ENCODE assay signal across 9 cellular contexts in the genomic region with DNA sequence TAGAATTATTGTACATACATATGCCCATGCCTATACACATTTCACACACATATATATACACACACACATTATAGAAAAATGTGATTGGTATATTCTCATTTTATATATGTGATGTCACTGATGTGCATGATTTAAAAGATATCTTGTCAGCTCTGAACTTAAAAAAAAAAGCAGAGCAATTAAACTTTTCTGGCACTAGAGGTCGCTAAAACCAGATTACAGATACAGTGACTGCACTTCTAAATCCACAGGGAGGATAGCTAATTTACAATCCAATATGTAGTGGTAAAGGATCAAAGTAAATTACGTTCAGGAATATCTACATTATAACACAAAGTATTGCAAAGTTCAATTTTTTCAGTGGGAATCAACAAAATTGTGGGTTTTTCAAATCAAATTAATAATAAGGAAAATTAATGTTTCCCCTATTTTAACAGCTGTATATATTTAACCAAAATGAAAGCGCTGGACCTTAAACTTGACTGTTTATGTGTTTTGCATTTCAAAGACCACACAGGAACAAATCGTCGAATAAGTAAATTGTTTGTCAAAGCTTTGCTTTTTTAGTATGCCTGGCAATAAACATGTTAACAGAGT.
DNase-seq lines count a peak whose midpoint lies in the region; TF ChIP-seq lines count a peak whose summit lies in the region.
"Had no signal": no experiment of that assay in that cellular context is flagged by ENCODE, and none has a peak within 500 bp of the region (broad histone marks: within the 10 kb centered on the region; RNA-seq: fewer than 3 reads in every experiment).

No MANE protein-coding gene starts in this region.

- TF ChIP-seq CTCF in chondrocyte (IDR thresholded peaks at IDR 0.05) = peak; percentile 83
- peak; percentile 82 for TF ChIP-seq CTCF in neural crest cell (conservative IDR thresholded peaks at IDR 0.05)

- CTCF ChIA-PET in activated CD4-positive, alpha-beta T cell treated with anti-CD3 and anti-CD28 coated beads, Interleukin-2, amount 10 ng/mL, durations not matched to agents 7 days and 5 days (lab: Charles Lee) = interaction anchor here (0.7 kb wide), 1 partner anchor 37 kb away, joined by 3 read pairs; no protein-coding TSS in a partner anchor

- H3K36me3 Mint-ChIP-seq in chondrocyte (ENCODE audit: low read depth) (no peaks in the 10 kb centered on the region), neural crest cell (ENCODE audit: low read depth) (no peaks in the 10 kb centered on the region)
- H3K36me3 Mint-ChIP-seq in activated CD4-positive, alpha-beta T cell treated with anti-CD3 and anti-CD28 coated beads, Interleukin-2, amount 10 ng/mL, durations not matched to agents 7 days and 5 days (ENCODE audit: low read depth) = no peaks in the 10 kb centered on the region
- H3K36me3 Mint-ChIP-seq in activated T-helper 2 cell treated with anti-CD3 and anti-CD28 coated beads, Interferon-gamma antibody, Interleukin-2, Interleukin-4, amounts not matched to agents 10 μg/mL and 5 μg/mL and 100 μg/mL, durations not matched to agents 14 hours and 24 hours and 36 hours (ENCODE audit: low read depth) = no peaks in the 10 kb centered on the region
- H3K36me3 Mint-ChIP-seq: activated naive CD4-positive, alpha-beta T cell treated with anti-CD3 and anti-CD28 coated beads, Interleukin-2, amount 50 U/mL, for 24 hours had no signal

- H3K4me1 Mint-ChIP-seq in chondrocyte (ENCODE audit: low read depth) (no peaks in the 10 kb centered on the region), neural crest cell (peaks cover 4% of the 10 kb centered on the region)
- H3K4me1 Mint-ChIP-seq in activated CD4-positive, alpha-beta T cell treated with anti-CD3 and anti-CD28 coated beads, Interleukin-2, amount 10 ng/mL, durations not matched to agents 7 days and 5 days = no peaks in the 10 kb centered on the region
- H3K4me1 Mint-ChIP-seq in activated T-helper 2 cell treated with anti-CD3 and anti-CD28 coated beads, Interferon-gamma antibody, Interleukin-2, Interleukin-4, amounts not matched to agents 10 μg/mL and 5 μg/mL and 100 μg/mL, durations not matched to agents 14 hours and 24 hours and 36 hours (ENCODE audit: low read depth) = no peaks in the 10 kb centered on the region
- H3K4me1 Mint-ChIP-seq: activated naive CD4-positive, alpha-beta T cell treated with anti-CD3 and anti-CD28 coated beads, Interleukin-2, amount 50 U/mL, for 24 hours had no signal

- H3K27me3 Mint-ChIP-seq in chondrocyte (ENCODE audit: low read depth) (peaks cover 6% of the 10 kb centered on the region), neural crest cell (ENCODE audit: low read depth) (no peaks in the 10 kb centered on the region)
- H3K27me3 Mint-ChIP-seq in activated CD4-positive, alpha-beta T cell treated with anti-CD3 and anti-CD28 coated beads, Interleukin-2, amount 10 ng/mL, durations not matched to agents 7 days and 5 days = no peaks in the 10 kb centered on the region
- no peaks in the 10 kb centered on the region for H3K27me3 Mint-ChIP-seq in activated T-helper 2 cell treated with anti-CD3 and anti-CD28 coated beads, Interferon-gamma antibody, Interleukin-2, Interleukin-4, amounts not matched to agents 10 μg/mL and 5 μg/mL and 100 μg/mL, durations not matched to agents 14 hours and 24 hours and 36 hours (ENCODE audit: low read depth)
- H3K27me3 Mint-ChIP-seq: activated naive CD4-positive, alpha-beta T cell treated with anti-CD3 and anti-CD28 coated beads, Interleukin-2, amount 50 U/mL, for 24 hours had no signal

- no peaks in the 10 kb centered on the region for H3K9me3 ChIP-seq in GM23248 (ENCODE audit: low read depth)

- no peak overlapping the region for H3K4me2 ChIP-seq in GM23248 (ENCODE audit: unreplicated experiment)

- no peaks in the 10 kb centered on the region for H3K79me2 ChIP-seq in GM23248 (ENCODE audit: insufficient read depth)

- WGBS in GM23248 (ENCODE audit: low coverage in 1 of 2, low lambda C conversion rate in 2 of 2, missing lambda C conversion rate in 2 of 2), 2 experiments = 17 to 19% methylated on average over 5 of the region's 5 CpGs

- H3K9me3 Mint-ChIP-seq in chondrocyte (ENCODE audit: low read depth) (no peaks in the 10 kb centered on the region), neural crest cell (no peaks in the 10 kb centered on the region)
- no peaks in the 10 kb centered on the region for H3K9me3 Mint-ChIP-seq in activated CD4-positive, alpha-beta T cell treated with anti-CD3 and anti-CD28 coated beads, Interleukin-2, amount 10 ng/mL, durations not matched to agents 7 days and 5 days
- H3K9me3 Mint-ChIP-seq in activated T-helper 2 cell treated with anti-CD3 and anti-CD28 coated beads, Interferon-gamma antibody, Interleukin-2, Interleukin-4, amounts not matched to agents 10 μg/mL and 5 μg/mL and 100 μg/mL, durations not matched to agents 14 hours and 24 hours and 36 hours = no peaks in the 10 kb centered on the region
- H3K9me3 Mint-ChIP-seq: activated naive CD4-positive, alpha-beta T cell treated with anti-CD3 and anti-CD28 coated beads, Interleukin-2, amount 50 U/mL, for 24 hours had no signal

- no peaks in the 10 kb centered on the region for H4K20me1 ChIP-seq in GM23248 (ENCODE audit: insufficient read depth)

- no peaks in the 10 kb centered on the region for H3K4me1 ChIP-seq in GM23248 (ENCODE audit: insufficient read depth)

- no peak overlapping the region for H3K27ac ChIP-seq in GM23248

- H3K9ac ChIP-seq in GM23248 = no peak overlapping the region

- H3K4me3 ChIP-seq in GM23248 = no peak overlapping the region

- H3F3A ChIP-seq in GM23248 (ENCODE audit: insufficient read depth) = no peaks in the 10 kb centered on the region

- H3K27me3 ChIP-seq in GM23248 (replicated peaks; ENCODE audit: insufficient read depth) = no peaks in the 10 kb centered on the region

- H3K27ac Mint-ChIP-seq in chondrocyte (ENCODE audit: unreplicated experiment) (no peak overlapping the region), neural crest cell (ENCODE audit: unreplicated experiment) (no peak overlapping the region)
- no peak overlapping the region for H3K27ac Mint-ChIP-seq in activated CD4-positive, alpha-beta T cell treated with anti-CD3 and anti-CD28 coated beads, Interleukin-2, amount 10 ng/mL, durations not matched to agents 7 days and 5 days
- no peak overlapping the region for H3K27ac Mint-ChIP-seq in activated T-helper 2 cell treated with anti-CD3 and anti-CD28 coated beads, Interferon-gamma antibody, Interleukin-2, Interleukin-4, amounts not matched to agents 10 μg/mL and 5 μg/mL and 100 μg/mL, durations not matched to agents 14 hours and 24 hours and 36 hours
- H3K27ac Mint-ChIP-seq: activated naive CD4-positive, alpha-beta T cell treated with anti-CD3 and anti-CD28 coated beads, Interleukin-2, amount 50 U/mL, for 24 hours had no signal

- peak; percentile 52 to 56 for DNase-seq in AML-193 (lab: John Stamatoyannopoulos, UW)
- DNase-seq in GM23248 = peak; percentile 12
- peak; percentile 33 for DNase-seq in NCI-H2196 (lab: John Stamatoyannopoulos, UW; ENCODE audit: unreplicated experiment)
- DNase-seq in chondrocyte (ENCODE audit: low spot score) = no peak
- no peak for DNase-seq in neural crest cell (ENCODE audit: low read depth, low spot score)
- no peak for DNase-seq in activated CD4-positive, alpha-beta T cell treated with anti-CD3 and anti-CD28 coated beads, Interleukin-2, amount 50 U/mL, for 1 hour
- no peak for DNase-seq in activated CD4-positive, alpha-beta T cell treated with anti-CD3 and anti-CD28 coated beads, Interleukin-2, amount 10 ng/mL, durations not matched to agents 7 days and 5 days
- no peak for DNase-seq in activated T-helper 2 cell treated with anti-CD3 and anti-CD28 coated beads, Interferon-gamma antibody, Interleukin-2, Interleukin-4, amounts not matched to agents 10 μg/mL and 5 μg/mL and 100 μg/mL, durations not matched to agents 14 hours and 24 hours and 36 hours (ENCODE audit: low spot score)

- H2AFZ ChIP-seq in GM23248 = no peak overlapping the region

- POLR2A ChIA-PET in activated CD4-positive, alpha-beta T cell treated with anti-CD3 and anti-CD28 coated beads, Interleukin-2, amount 10 ng/mL, durations not matched to agents 7 days and 5 days (lab: Charles Lee) = no interaction called here

- no peaks in the 10 kb centered on the region for H3K36me3 ChIP-seq in GM23248 (ENCODE audit: low read depth)

- in situ Hi-C loops in GM23248 (cut with MboI) = no loop called here

- intact Hi-C loops in activated T-helper 2 cell treated with anti-CD3 and anti-CD28 coated beads, Interferon-gamma antibody, Interleukin-2, Interleukin-4, amounts not matched to agents 10 μg/mL and 5 μg/mL and 100 μg/mL, durations not matched to agents 14 hours and 24 hours and 36 hours (cut with micrococcal nuclease) = loop anchor here (10.0 kb wide), 1 partner anchor 1050 kb away; no protein-coding TSS in a partner anchor

- H3K4me3 Mint-ChIP-seq in chondrocyte (ENCODE audit: unreplicated experiment) (no peak overlapping the region), neural crest cell (no peak overlapping the region)
- no peak overlapping the region for H3K4me3 Mint-ChIP-seq in activated CD4-positive, alpha-beta T cell treated with anti-CD3 and anti-CD28 coated beads, Interleukin-2, amount 10 ng/mL, durations not matched to agents 7 days and 5 days
- no peak overlapping the region for H3K4me3 Mint-ChIP-seq in activated T-helper 2 cell treated with anti-CD3 and anti-CD28 coated beads, Interferon-gamma antibody, Interleukin-2, Interleukin-4, amounts not matched to agents 10 μg/mL and 5 μg/mL and 100 μg/mL, durations not matched to agents 14 hours and 24 hours and 36 hours (ENCODE audit: low read depth)
- H3K4me3 Mint-ChIP-seq: activated naive CD4-positive, alpha-beta T cell treated with anti-CD3 and anti-CD28 coated beads, Interleukin-2, amount 50 U/mL, for 24 hours had no signal

- H3K9me2 ChIP-seq in GM23248 (ENCODE audit: insufficient read depth) = no peaks in the 10 kb centered on the region

Comparison
In these comparisons a context has a peak if more than half of its experiments do, and no peak if none do; other contexts are left out.
1. DNase-seq: peak in AML-193 (2 of 2), GM23248 (single experiment) and NCI-H2196 (single experiment); none in chondrocyte (single experiment), neural crest cell (single experiment), activated CD4-positive, alpha-beta T cell treated with anti-CD3 and anti-CD28 coated beads, Interleukin-2, amount 50 U/mL, for 1 hour (single experiment), activated CD4-positive, alpha-beta T cell treated with anti-CD3 and anti-CD28 coated beads, Interleukin-2, amount 10 ng/mL, durations not matched to agents 7 days and 5 days (single experiment) and activated T-helper 2 cell treated with anti-CD3 and anti-CD28 coated beads, Interferon-gamma antibody, Interleukin-2, Interleukin-4, amounts not matched to agents 10 μg/mL and 5 μg/mL and 100 μg/mL, durations not matched to agents 14 hours and 24 hours and 36 hours (single experiment).